Comparison of ENCODE assay signal across 9 cellular contexts in the genomic region with DNA sequence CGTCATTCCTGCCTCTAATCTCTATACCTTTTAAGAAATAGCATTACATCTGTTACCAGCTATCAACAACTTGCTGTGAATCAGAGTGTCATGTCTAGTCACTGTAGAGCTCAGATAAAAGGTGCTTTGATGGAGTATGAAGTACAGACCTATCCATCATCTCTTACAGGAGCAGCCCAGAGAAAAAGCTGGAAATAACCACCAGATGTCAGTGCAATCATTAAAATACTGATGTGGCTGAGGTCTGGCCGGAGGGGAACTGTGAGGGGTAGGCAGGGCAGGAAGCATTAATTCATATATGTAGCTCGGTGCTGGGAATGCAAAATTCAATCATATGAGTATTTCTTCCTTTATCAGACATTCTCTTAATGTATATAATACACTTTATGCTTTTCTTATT.
A peak's percentile ranks its signal among the peaks of the same experiment; 100 is the strongest.
DNase-seq lines count a peak whose midpoint lies in the region; ATAC-seq, FAIRE-seq and TF ChIP-seq lines count a peak whose summit lies in the region.
"Had no signal": no experiment of that assay in that cellular context is flagged by ENCODE, and none has a peak within 500 bp of the region (broad histone marks: within the 10 kb centered on the region; RNA-seq: fewer than 3 reads in every experiment).

No MANE protein-coding gene starts in this region.

- H3K36me3 ChIP-seq in pancreas, result no peaks in the 10 kb centered on the region

- peaks cover 0 to 81% (median 20%) of the 10 kb centered on the region in 45 donors for H3K27me3 ChIP-seq in dorsolateral prefrontal cortex
- H3K27me3 ChIP-seq in pancreas, result no peaks in the 10 kb centered on the region

- H3K27ac ChIP-seq in dorsolateral prefrontal cortex, result no peak overlapping the region
- H3K27ac ChIP-seq in pancreas, result no peak overlapping the region

- DNase-seq in GM10248 (ENCODE audit: extremely low spot score) (no peak), MV-4-11 (lab: John Stamatoyannopoulos, UW) (peak; percentile 0), dorsolateral prefrontal cortex (no peak), pancreas (no peak)
- DNase-seq in NK-92 treated with Interleukin-12 subunit alpha and Interleukin-12 subunit beta, amount 100 ng/mL, for 24 hours (lab: John Stamatoyannopoulos, UW), result no peak
- no peak for DNase-seq in central memory CD4-positive, alpha-beta T cell
- DNase-seq in activated T-cell treated with anti-CD3 and anti-CD28 coated beads, Interleukin-2, amount 50 U/mL, for 4 hours, result no peak
- DNase-seq: activated CD4-positive, alpha-beta T cell treated with anti-CD3 and anti-CD28 coated beads for 1 hour had no signal

- ATAC-seq in pancreas (peak in 3 of 4 donors; percentile 66 to 69 (median 66)), GM18517 (IDR thresholded peaks at IDR 0.05; ENCODE audit: unreplicated experiment) (no peak)
- ATAC-seq in activated T-cell treated with anti-CD3 and anti-CD28 coated beads, Interleukin-2, amount 50 U/mL, for 4 hours, result no peak

- H3K27me3 Mint-ChIP-seq in activated T-cell treated with anti-CD3 and anti-CD28 coated beads, Interleukin-2, amount 50 U/mL, for 4 hours (ENCODE audit: low read depth), result no peaks in the 10 kb centered on the region

- H3K36me3 Mint-ChIP-seq in activated T-cell treated with anti-CD3 and anti-CD28 coated beads, Interleukin-2, amount 50 U/mL, for 4 hours (ENCODE audit: insufficient read depth), result no peaks in the 10 kb centered on the region

- no peaks in the 10 kb centered on the region for H3K4me1 ChIP-seq in pancreas

- H3K9me3 ChIP-seq in pancreas, result no peaks in the 10 kb centered on the region

- CTCF ChIA-PET in GM10248 (lab: Yijun Ruan, JAX), result interaction anchor here (0.8 to 1.8 kb wide), 10 partner anchors 9 to 484 kb away, joined by 3 to 8 read pairs (median 4); partner anchors contain the start of gene CCNB3

- peak; percentile 77 for FAIRE-seq in pancreas (lab: Jason Lieb, UNC)

- WGBS in pancreas, 2 donors, result 46 to 59% methylated on average over 3 of the region's 3 CpGs

- H3K4me3 Mint-ChIP-seq in activated T-cell treated with anti-CD3 and anti-CD28 coated beads, Interleukin-2, amount 50 U/mL, for 4 hours, result no peak overlapping the region

- H3K4me1 Mint-ChIP-seq in activated T-cell treated with anti-CD3 and anti-CD28 coated beads, Interleukin-2, amount 50 U/mL, for 4 hours (ENCODE audit: low read depth), result no peaks in the 10 kb centered on the region

- H3K9me3 Mint-ChIP-seq in activated T-cell treated with anti-CD3 and anti-CD28 coated beads, Interleukin-2, amount 50 U/mL, for 4 hours, result no peaks in the 10 kb centered on the region

- no peak overlapping the region for H3K4me3 ChIP-seq in dorsolateral prefrontal cortex
- H3K4me3 ChIP-seq in pancreas, result no peak overlapping the region

- peak; percentile 23 for TF ChIP-seq CTCF in GM10248 (IDR thresholded peaks at IDR 0.05; ENCODE audit: control extremely low read depth, extremely low read depth, low read depth, missing control alignments)
- TF ChIP-seq CTCF in dorsolateral prefrontal cortex (IDR thresholded peaks at IDR 0.05 in 54 of 56, conservative IDR thresholded peaks at IDR 0.05 in 2 of 56; ENCODE audit: low read depth in 1 of 56, partially characterized antibody in 56 of 56), result peak in 52 of 56 donors; percentile 21 to 67 (median 44)
- no peak for TF ChIP-seq CTCF in pancreas (IDR thresholded peaks at IDR 0.05)

- intact Hi-C loops in dorsolateral prefrontal cortex (cut with DNase I) (loop anchor here in 1 of 2 donors (5.0 kb wide), 1 partner anchor 482 kb away; no protein-coding TSS in a partner anchor), pancreas (cut with DNase I) (loop anchor here in 2 of 3 donors (10.0 kb wide), 2 partner anchors 475 to 485 kb away; no protein-coding TSS in a partner anchor)

- POLR2A ChIA-PET in GM10248 (lab: Yijun Ruan, JAX), result no interaction called here

Comparison
In these comparisons a context has a peak if more than half of its experiments do, and no peak if none do; other contexts are left out.
1. CTCF ChIP-seq: peak in GM10248 (single experiment) and dorsolateral prefrontal cortex (52 of 56); none in pancreas (0 of 4).
2. ATAC-seq: peak in pancreas (3 of 4); none in GM18517 (single experiment) and activated T-cell treated with anti-CD3 and anti-CD28 coated beads, Interleukin-2, amount 50 U/mL, for 4 hours (0 of 2).